In genomic region chr9:120891255-120891954, GRCh38 we compare ENCODE assay signal across 8 cellular contexts. TPM values are rescaled to one million over a fixed set of nuclear protein-coding genes. Genes with fewer than 3 reads are reported as not detected.
DNase-seq lines count a peak whose midpoint lies in the region; ATAC-seq, FAIRE-seq and TF ChIP-seq lines count a peak whose summit lies in the region.

No MANE protein-coding gene starts in this region.

- no peaks in the 10 kb centered on the region for H3K36me3 Mint-ChIP-seq in endothelial cell (ENCODE audit: low read depth, unreplicated experiment)

- no peaks in the 10 kb centered on the region for H3K36me3 ChIP-seq in bronchial epithelial cell (ENCODE audit: control insufficient read depth, insufficient read depth, low read length)

- in situ Hi-C loops in G401 (cut with HindIII; ENCODE audit: low sequenced_read_pairs) = no loop called here

- no peak overlapping the region for H3K4me3 Mint-ChIP-seq in endothelial cell (ENCODE audit: unreplicated experiment)

- no peaks in the 10 kb centered on the region for H3K4me1 Mint-ChIP-seq in endothelial cell (ENCODE audit: unreplicated experiment)

- H3K27ac Mint-ChIP-seq in endothelial cell (ENCODE audit: unreplicated experiment) = no peak overlapping the region

- no peaks in the 10 kb centered on the region for H3K27me3 ChIP-seq in bronchial epithelial cell (ENCODE audit: control insufficient read depth, insufficient read depth, low read length)

- no peaks in the 10 kb centered on the region for H3K9me3 Mint-ChIP-seq in endothelial cell (ENCODE audit: unreplicated experiment)

- no peak for TF ChIP-seq CTCF in bronchial epithelial cell (IDR thresholded peaks at IDR 0.05; ENCODE audit: insufficient read depth, low read length, severe bottlenecking)
- TF ChIP-seq CTCF in endothelial cell (IDR thresholded peaks at IDR 0.05; ENCODE audit: unreplicated experiment) = no peak

- FAIRE-seq in GM18507 (lab: Jason Lieb, UNC) (peak; percentile 24), bronchial epithelial cell (lab: Jason Lieb, UNC) (no peak)

- no peak overlapping the region for H3K4me3 ChIP-seq in bronchial epithelial cell (ENCODE audit: low read depth, low read length)

- peak; percentile 47 to 55 for ATAC-seq in activated CD4-positive, CD25-positive, alpha-beta regulatory T cell treated with anti-CD3 and anti-CD28 coated beads, Interleukin-2, amount 50 U/mL, for 24 hours
- ATAC-seq in GM19351 (IDR thresholded peaks at IDR 0.05; ENCODE audit: unreplicated experiment) = no peak

- DNase-seq in GM18507 (ENCODE audit: extremely low spot score, insufficient read length, low read depth) (no peak), bronchial epithelial cell (ENCODE audit: low read depth) (peak; percentile 63), endothelial cell (ENCODE audit: low spot score) (no peak), cerebellum (ENCODE audit: low spot score) (no peak), G401 (ENCODE audit: low spot score) (no peak)
- DNase-seq in stimulated activated CD8-positive, alpha-beta memory T cell treated with anti-CD3 and anti-CD28 coated beads, Interleukin-4, amount 100 ng/mL, for 48 hours = peak; percentile 78

- peaks cover 10% of the 10 kb centered on the region for H3K27me3 Mint-ChIP-seq in endothelial cell (ENCODE audit: unreplicated experiment)

RNA-seq across cellular contexts. Expression of gene PHF19, which starts 14.4 kb away (rescaled TPM):
- total RNA-seq in bronchial epithelial cell (7.6 TPM in 2 replicates), endothelial cell (ENCODE audit: unreplicated experiment) (10.0 TPM), cerebellum (20.5 TPM)
- 60.2 and 66.5 TPM in 2 replicates for total RNA-seq in G401 (2014; rRNA removed; shearing (Covaris generic))

RNA-seq across cellular contexts. Expression of gene TRAF1, which starts 35.2 kb away (rescaled TPM):
- total RNA-seq in bronchial epithelial cell = 0.79 and 1.0 TPM in 2 replicates
- 1.4 TPM for total RNA-seq in endothelial cell (ENCODE audit: unreplicated experiment)
- 3.6 TPM for total RNA-seq in cerebellum
- total RNA-seq in G401 (2014; rRNA removed; shearing (Covaris generic)) = 0.49 and 0.85 TPM in 2 replicates

RNA-seq across cellular contexts. Expression of gene PSMD5, which starts 48.7 kb away (rescaled TPM):
- total RNA-seq in bronchial epithelial cell = 12.4 and 16.4 TPM in 2 replicates
- total RNA-seq in endothelial cell (ENCODE audit: unreplicated experiment) = 42.9 TPM
- 25.8 TPM for total RNA-seq in cerebellum
- total RNA-seq in G401 (2014; rRNA removed; shearing (Covaris generic)) = 21.5 and 27.9 TPM in 2 replicates

Comparison
In these comparisons a context has a peak if more than half of its experiments do, and no peak if none do; other contexts are left out.
1. DNase-seq: peak in bronchial epithelial cell (single experiment) and stimulated activated CD8-positive, alpha-beta memory T cell treated with anti-CD3 and anti-CD28 coated beads, Interleukin-4, amount 100 ng/mL, for 48 hours (single experiment); none in GM18507 (single experiment), endothelial cell (single experiment), cerebellum (single experiment) and G401 (single experiment).